9 cellular contexts compared by ENCODE assay signal in genomic region chr5:76583163-76584047, GRCh38. TPM values are rescaled to one million over a fixed set of nuclear protein-coding genes. Genes with fewer than 3 reads are reported as not detected.
DNase-seq lines count a peak whose midpoint lies in the region; ATAC-seq, FAIRE-seq and TF ChIP-seq lines count a peak whose summit lies in the region.
"Had no signal": no experiment of that assay in that cellular context is flagged by ENCODE, and none has a peak within 500 bp of the region (broad histone marks: within the 10 kb centered on the region; RNA-seq: fewer than 3 reads in every experiment).

No MANE protein-coding gene starts in this region.

- H3K27ac Mint-ChIP-seq in stimulated activated naive CD8-positive, alpha-beta T cell treated with anti-CD3 and anti-CD28 coated beads, Interleukin-15, Interleukin-2, amounts not matched to agents 100 ng/mL and 50 ng/mL, for 24 hours: peak overlapping the region; percentile 55
- H3K27ac Mint-ChIP-seq in stimulated activated naive CD8-positive, alpha-beta T cell treated with anti-CD3 and anti-CD28 coated beads, Interleukin-15, amount 100 ng/mL, for 72 hours: no peak overlapping the region
- peak overlapping the region; percentile 71 for H3K27ac Mint-ChIP-seq in T-helper 17 cell
- H3K27ac Mint-ChIP-seq: T-helper 2 cell treated with Interferon-gamma antibody and Interleukin-4, amounts not matched to agents 5 μg/mL and 100 μg/mL, for 36 hours had no signal

- no peaks in the 10 kb centered on the region for H3K9me3 ChIP-seq in T-helper 17 cell (ENCODE audit: control insufficient read depth, low read length, poor library complexity, severe bottlenecking)
- no peaks in the 10 kb centered on the region for H3K9me3 ChIP-seq in upper lobe of right lung

- peak; percentile 89 for FAIRE-seq in frontal cortex (lab: Jason Lieb, UNC)

- ATAC-seq in stimulated activated naive CD8-positive, alpha-beta T cell treated with anti-CD3 and anti-CD28 coated beads, Interleukin-15, amount 100 ng/mL, for 72 hours: no peak
- ATAC-seq in T-helper 17 cell (no peak), upper lobe of right lung (no peak), HG03342 (IDR thresholded peaks at IDR 0.05; ENCODE audit: unreplicated experiment) (no peak)

- no peak for DNase-seq in stimulated activated naive CD8-positive, alpha-beta T cell treated with anti-CD3 and anti-CD28 coated beads, Interleukin-15, amount 100 ng/mL, for 72 hours
- no peak for DNase-seq in T-helper 17 cell
- DNase-seq in frontal cortex (ENCODE audit: low spot score in 2 of 2): no peak
- no peak for DNase-seq in upper lobe of right lung
- no peak for DNase-seq in central memory CD4-positive, alpha-beta T cell
- no peak for DNase-seq in activated naive CD4-positive, alpha-beta T cell (lab: John Stamatoyannopoulos, UW)

- no peaks in the 10 kb centered on the region for H3K27me3 ChIP-seq in upper lobe of right lung

- H3K4me1 ChIP-seq in upper lobe of right lung: no peaks in the 10 kb centered on the region

- no peaks in the 10 kb centered on the region for H3K36me3 Mint-ChIP-seq in stimulated activated naive CD8-positive, alpha-beta T cell treated with anti-CD3 and anti-CD28 coated beads, Interleukin-15, Interleukin-2, amounts not matched to agents 100 ng/mL and 50 ng/mL, for 24 hours (ENCODE audit: low read depth)
- H3K36me3 Mint-ChIP-seq in T-helper 17 cell (ENCODE audit: low read depth): peaks cover 2% of the 10 kb centered on the region

- H3K4me3 Mint-ChIP-seq in stimulated activated naive CD8-positive, alpha-beta T cell treated with anti-CD3 and anti-CD28 coated beads, Interleukin-15, Interleukin-2, amounts not matched to agents 100 ng/mL and 50 ng/mL, for 24 hours: no peak overlapping the region
- no peak overlapping the region for H3K4me3 Mint-ChIP-seq in stimulated activated naive CD8-positive, alpha-beta T cell treated with anti-CD3 and anti-CD28 coated beads, Interleukin-15, amount 100 ng/mL, for 72 hours
- H3K4me3 Mint-ChIP-seq in T-helper 17 cell: no peak overlapping the region
- H3K4me3 Mint-ChIP-seq: T-helper 2 cell treated with Interferon-gamma antibody and Interleukin-4, amounts not matched to agents 5 μg/mL and 100 μg/mL, for 36 hours had no signal

- no peaks in the 10 kb centered on the region for H3K27me3 Mint-ChIP-seq in stimulated activated naive CD8-positive, alpha-beta T cell treated with anti-CD3 and anti-CD28 coated beads, Interleukin-15, Interleukin-2, amounts not matched to agents 100 ng/mL and 50 ng/mL, for 24 hours
- no peaks in the 10 kb centered on the region for H3K27me3 Mint-ChIP-seq in stimulated activated naive CD8-positive, alpha-beta T cell treated with anti-CD3 and anti-CD28 coated beads, Interleukin-15, amount 100 ng/mL, for 72 hours
- H3K27me3 Mint-ChIP-seq in T-helper 17 cell: no peaks in the 10 kb centered on the region

- peak; percentile 47 for TF ChIP-seq CTCF in upper lobe of right lung (IDR thresholded peaks at IDR 0.05)

- H3K36me3 ChIP-seq in upper lobe of right lung: no peaks in the 10 kb centered on the region

- H3K4me3 ChIP-seq in upper lobe of right lung: no peak overlapping the region

- no peaks in the 10 kb centered on the region for H3K9me3 Mint-ChIP-seq in stimulated activated naive CD8-positive, alpha-beta T cell treated with anti-CD3 and anti-CD28 coated beads, Interleukin-15, Interleukin-2, amounts not matched to agents 100 ng/mL and 50 ng/mL, for 24 hours
- H3K9me3 Mint-ChIP-seq in stimulated activated naive CD8-positive, alpha-beta T cell treated with anti-CD3 and anti-CD28 coated beads, Interleukin-15, amount 100 ng/mL, for 72 hours: no peaks in the 10 kb centered on the region
- H3K9me3 Mint-ChIP-seq: T-helper 2 cell treated with Interferon-gamma antibody and Interleukin-4, amounts not matched to agents 5 μg/mL and 100 μg/mL, for 36 hours had no signal

- intact Hi-C loops in upper lobe of right lung (cut with DNase I): no loop called here

- H3K27ac ChIP-seq in upper lobe of right lung: no peak overlapping the region

- peaks cover 24% of the 10 kb centered on the region for H3K4me1 Mint-ChIP-seq in stimulated activated naive CD8-positive, alpha-beta T cell treated with anti-CD3 and anti-CD28 coated beads, Interleukin-15, Interleukin-2, amounts not matched to agents 100 ng/mL and 50 ng/mL, for 24 hours (ENCODE audit: low read depth)
- peaks cover 12% of the 10 kb centered on the region for H3K4me1 Mint-ChIP-seq in stimulated activated naive CD8-positive, alpha-beta T cell treated with anti-CD3 and anti-CD28 coated beads, Interleukin-15, amount 100 ng/mL, for 72 hours
- H3K4me1 Mint-ChIP-seq in T-helper 17 cell: peaks cover 10% of the 10 kb centered on the region

RNA-seq across cellular contexts. Expression of gene F2RL2, which starts 39.8 kb away (rescaled TPM):
- total RNA-seq in T-helper 17 cell (not detected), frontal cortex (under 0.01 TPM), upper lobe of right lung (1.2 TPM)

Comparison
In these comparisons a context has a peak if more than half of its experiments do, and no peak if none do; other contexts are left out.
1. H3K27ac Mint-ChIP-seq: peak in stimulated activated naive CD8-positive, alpha-beta T cell treated with anti-CD3 and anti-CD28 coated beads, Interleukin-15, Interleukin-2, amounts not matched to agents 100 ng/mL and 50 ng/mL, for 24 hours (single experiment) and T-helper 17 cell (single experiment); none in stimulated activated naive CD8-positive, alpha-beta T cell treated with anti-CD3 and anti-CD28 coated beads, Interleukin-15, amount 100 ng/mL, for 72 hours (0 of 2).